ENCODE assay signal across 1 cellular context in genomic region chr12:113462880-113463745, GRCh38.
TF ChIP-seq lines count a peak whose summit lies in the region.

No MANE protein-coding gene starts in this region.

TF ChIP-seq in H1, 55 proteins besides CTCF, POLR2A, EP300 and RAD21:
- TF ChIP-seq SIX5 (IDR thresholded peaks at IDR 0.05; ENCODE audit: low read depth, low read length) (no peak), CTBP2 (IDR thresholded peaks at IDR 0.05; ENCODE audit: borderline replicate concordance, insufficient read depth, insufficient read length, low read length) (peak; percentile 52), BRCA1 (IDR thresholded peaks at IDR 0.05; ENCODE audit: low read depth, low read length) (no peak), ASH2L (IDR thresholded peaks at IDR 0.05; ENCODE audit: low read length) (peak; percentile 33), CEBPB (IDR thresholded peaks at IDR 0.05; ENCODE audit: low read depth, low read length) (no peak), YY1 (IDR thresholded peaks at IDR 0.05; ENCODE audit: low read depth, low read length) (no peak), KDM1A (IDR thresholded peaks at IDR 0.05; ENCODE audit: borderline replicate concordance, low read length) (no peak), EZH2 (IDR thresholded peaks at IDR 0.05; ENCODE audit: low read depth, low read length, severe bottlenecking) (peak; percentile 95), ATF3 (IDR thresholded peaks at IDR 0.05; ENCODE audit: insufficient read depth, low read depth, low read length) (no peak), E2F6 (IDR thresholded peaks at IDR 0.05) (peak; percentile 71), KDM4A (IDR thresholded peaks at IDR 0.05; ENCODE audit: low read depth, low read length, severe bottlenecking) (peak; percentile 16), CHD7 (IDR thresholded peaks at IDR 0.05; ENCODE audit: insufficient replicate concordance, low read length) (no peak), MAX (IDR thresholded peaks at IDR 0.05) (peak; percentile 48; the same call in 1 of the 2 replicates), RBBP5 (IDR thresholded peaks at IDR 0.05; ENCODE audit: borderline replicate concordance, low read depth, low read length) (0 out of 2 replicates have a peak, but pooled peaks have one; percentile 6)
